ENCODE assay signal across 20 cellular contexts in genomic region chrX:74461384-74461783, GRCh38. TPM values are rescaled to one million over a fixed set of nuclear protein-coding genes. Genes with fewer than 3 reads are reported as not detected.
A peak's percentile ranks its signal among the peaks of the same experiment; 100 is the strongest.
DNase-seq lines count a peak whose midpoint lies in the region; ATAC-seq lines count a peak whose summit lies in the region.
"Had no signal": no experiment of that assay in that cellular context is flagged by ENCODE, and none has a peak within 500 bp of the region (broad histone marks: within the 10 kb centered on the region; RNA-seq: fewer than 3 reads in every experiment).

No MANE protein-coding gene starts in this region.

- in situ Hi-C loops in G401 (cut with HindIII; ENCODE audit: low sequenced_read_pairs) = no loop called here

- H3K27me3 ChIP-seq in layer of hippocampus (ENCODE audit: control insufficient read depth, insufficient read depth, low read length) = no peaks in the 10 kb centered on the region
- H3K27me3 ChIP-seq: BE2C had no signal

- ATAC-seq in HG03439 (IDR thresholded peaks at IDR 0.05; ENCODE audit: unreplicated experiment) = no peak
- ATAC-seq: HCT116 had no signal

- H3K27ac ChIP-seq in layer of hippocampus (ENCODE audit: low read depth, low read length) = peak overlapping the region; percentile 1
- H3K27ac ChIP-seq: PC-9 had no signal

- DNase-seq in G401 (ENCODE audit: low spot score) (peak; percentile 71), cerebellum (ENCODE audit: low spot score) (peak; percentile 15), superior temporal gyrus (ENCODE audit: extremely low spot score) (peak; percentile 16), NOMO-1 treated with dmso at 0.1 percent for 144 hours (lab: John Stamatoyannopoulos, UW; ENCODE audit: unreplicated experiment) (no peak)
- DNase-seq in NK-92 treated with Interleukin-12 subunit alpha and Interleukin-12 subunit beta, amount 100 ng/mL, for 24 hours (lab: John Stamatoyannopoulos, UW) = no peak
- DNase-seq: BE2C; CD4-positive, alpha-beta memory T cell; DMS153; GF-D8; GOT3; KBM-7; NCI-H1105; NCI-H1694; NCI-H2081 treated with DMSO at 0.1 percent for 48 hours; NCI-H510A; NCI-H774; PC-9 had no signal

RNA-seq across cellular contexts. Expression of gene SLC16A2, which starts 40.1 kb away (rescaled TPM):
- 10.5 and 13.5 TPM in 2 replicates for total RNA-seq in G401 (2014; rRNA removed; shearing (Covaris generic))
- total RNA-seq in cerebellum = 17.9 TPM
- total RNA-seq: PC-9 had no signal

Comparison
In these comparisons a context has a peak if more than half of its experiments do, and no peak if none do; other contexts are left out.
1. DNase-seq: peak in G401 (single experiment), cerebellum (single experiment) and superior temporal gyrus (single experiment); none in NK-92 treated with Interleukin-12 subunit alpha and Interleukin-12 subunit beta, amount 100 ng/mL, for 24 hours (single experiment) and NOMO-1 treated with dmso at 0.1 percent for 144 hours (single experiment).